Comparison of ENCODE assay signal across 8 cellular contexts in genomic region chr3:57169872-57170623, GRCh38. TPM values are rescaled to one million over a fixed set of nuclear protein-coding genes. Genes with fewer than 3 reads are reported as not detected.
DNase-seq lines count a peak whose midpoint lies in the region; ATAC-seq, FAIRE-seq and TF ChIP-seq lines count a peak whose summit lies in the region.

No MANE protein-coding gene starts in this region.

- peak overlapping the region; percentile 92 for H3K18ac ChIP-seq in neuronal stem cell (ENCODE audit: low read length)

- peaks cover 2% of the 10 kb centered on the region for H3K27me3 ChIP-seq in BLaER1
- H3K27me3 ChIP-seq in foreskin keratinocyte, result peaks cover 23% of the 10 kb centered on the region
- H3K27me3 ChIP-seq in neuronal stem cell (ENCODE audit: control insufficient read depth in 3 of 3, insufficient read depth in 3 of 3, low read depth in 1 of 3, low read length in 3 of 3), result peaks cover 0 to 38% (median 0%) of the 10 kb centered on the region in 3 experiments

- H2BK120ac ChIP-seq in neuronal stem cell (ENCODE audit: low read depth, low read length), result peak overlapping the region; percentile 94

- H3K27ac ChIP-seq in BLaER1, result no peak overlapping the region
- no peak overlapping the region for H3K27ac ChIP-seq in RWPE1
- no peak overlapping the region for H3K27ac ChIP-seq in foreskin keratinocyte
- H3K27ac ChIP-seq in neuronal stem cell (replicated peaks; ENCODE audit: low read length), result no peak overlapping the region
- H3K27ac ChIP-seq in substantia nigra (ENCODE audit: low read depth, low read length, poor library complexity, severe bottlenecking), result no peak overlapping the region

- peak overlapping the region; percentile 79 for H2BK15ac ChIP-seq in neuronal stem cell (ENCODE audit: low read length)

- H4K20me1 ChIP-seq in BLaER1, result no peaks in the 10 kb centered on the region

- peak overlapping the region; percentile 63 for H3K4me3 ChIP-seq in BLaER1
- H3K4me3 ChIP-seq in neuronal stem cell (ENCODE audit: low read length in 2 of 2), result peak overlapping the region in 1 of 2 donors; percentile 29

- H3K36me3 ChIP-seq in BLaER1 (no peaks in the 10 kb centered on the region), neuronal stem cell (replicated peaks in 1 of 2; ENCODE audit: control insufficient read depth in 2 of 2, insufficient read depth in 2 of 2, low read length in 2 of 2) (no peaks in the 10 kb centered on the region)

- ATAC-seq in foreskin keratinocyte, result peak; percentile 86

- H2BK12ac ChIP-seq in neuronal stem cell (ENCODE audit: low read length), result no peak overlapping the region

- H3K9me3 ChIP-seq in BLaER1 (no peaks in the 10 kb centered on the region), neuronal stem cell (replicated peaks in 1 of 2; ENCODE audit: control insufficient read depth in 2 of 2, insufficient read depth in 1 of 2, low read depth in 1 of 2, low read length in 2 of 2) (no peaks in the 10 kb centered on the region)

- POLR2A ChIA-PET in RWPE1 (lab: Yijun Ruan, JAX; ENCODE audit: low non-redundant PET), result no interaction called here

- peak overlapping the region; percentile 66 for H2AK5ac ChIP-seq in neuronal stem cell (ENCODE audit: low read depth, low read length)

- no peak overlapping the region; the same call in 1 of the 2 replicates for H3K9ac ChIP-seq in BLaER1
- H3K9ac ChIP-seq in neuronal stem cell (ENCODE audit: low read depth, low read length, poor library complexity), result no peak overlapping the region

- H2BK5ac ChIP-seq in neuronal stem cell (ENCODE audit: low read length), result no peak overlapping the region

- WGBS in neuronal stem cell (ENCODE audit: extremely low coverage in 2 of 2, insufficient read length in 2 of 2, insufficient replicate concordance in 1 of 2), 2 donors, result no CpG with 5 or more reads among the region's 40 CpGs

- no peak overlapping the region for H4K8ac ChIP-seq in neuronal stem cell (ENCODE audit: low read depth, low read length)

- peak overlapping the region; percentile 76 for H3K4me2 ChIP-seq in BLaER1
- H3K4me2 ChIP-seq in neuronal stem cell (ENCODE audit: insufficient read depth, low read length, poor library complexity, severe bottlenecking), result peak overlapping the region; percentile 80

- H3K4me1 ChIP-seq in BLaER1 (peaks cover 36% of the 10 kb centered on the region), foreskin keratinocyte (no peaks in the 10 kb centered on the region), neuronal stem cell (ENCODE audit: control insufficient read depth in 2 of 2, insufficient read depth in 1 of 2, low read depth in 1 of 2, low read length in 2 of 2) (peaks cover 4 to 11% of the 10 kb centered on the region in 2 donors)

- CTCF ChIA-PET in RWPE1 (lab: Yijun Ruan, JAX), result interaction anchor here (0.6 to 2.0 kb wide), 9 partner anchors 9 to 812 kb away, joined by 3 to 5 read pairs (median 3); no protein-coding TSS in a partner anchor

- TF ChIP-seq CTCF in RWPE1 (conservative IDR thresholded peaks at IDR 0.05; ENCODE audit: low read depth), result peak; percentile 89
- TF ChIP-seq CTCF in foreskin keratinocyte (conservative IDR thresholded peaks at IDR 0.05), result peak; percentile 90

- no peak overlapping the region for H4K91ac ChIP-seq in neuronal stem cell (ENCODE audit: low read depth, low read length, poor library complexity)

- peak overlapping the region; percentile 44 for H3K23ac ChIP-seq in neuronal stem cell (ENCODE audit: low read depth, low read length, poor library complexity)

- H3K4ac ChIP-seq in neuronal stem cell (ENCODE audit: low read length), result no peak overlapping the region

- peak; percentile 28 for FAIRE-seq in HTR-8/SVneo (lab: Jason Lieb, UNC)

- peak overlapping the region; percentile 89 for H2AFZ ChIP-seq in neuronal stem cell (ENCODE audit: low read length)

- H3K79me1 ChIP-seq in neuronal stem cell (ENCODE audit: low read depth, low read length), result peaks cover under 1% of the 10 kb centered on the region

- DNase-seq in GM19240 (ENCODE audit: insufficient read length, low spot score) (peak; percentile 21), HTR-8/SVneo (ENCODE audit: insufficient read length, low spot score) (peak; percentile 75), RWPE1 (ENCODE audit: low spot score) (peak; percentile 64), activated gamma-delta T cell (lab: John Stamatoyannopoulos, UW) (peak; percentile 22), foreskin keratinocyte (peak; percentile 21 to 43), neuronal stem cell (ENCODE audit: low spot score) (peak; percentile 73), substantia nigra (lab: John Stamatoyannopoulos, UW) (peak in 40 of 49 donors; percentile 5 to 77 (median 52))

- no peak overlapping the region for H3K14ac ChIP-seq in neuronal stem cell (ENCODE audit: low read length)

RNA-seq across cellular contexts. Expression of gene IL17RD, which starts 4.9 kb away (rescaled TPM):
- 1.7 and 1.9 TPM in 2 replicates for total RNA-seq in foreskin keratinocyte
- polyA plus RNA-seq in foreskin keratinocyte, result 0.39 and 0.56 TPM in 2 replicates
- 38.4 TPM for polyA plus RNA-seq in neuronal stem cell (2013, experiment 1 of 2)
- 37.6 TPM for polyA plus RNA-seq in neuronal stem cell (2013, experiment 2 of 2)

RNA-seq across cellular contexts. Expression of gene HESX1, which starts 29.7 kb away (rescaled TPM):
- 0.25 TPM in 1 of 2 replicates, not detected in the other for total RNA-seq in foreskin keratinocyte
- polyA plus RNA-seq in foreskin keratinocyte, result 0.17 and 0.26 TPM in 2 replicates
- polyA plus RNA-seq in neuronal stem cell (2013, experiment 1 of 2), result 6.1 TPM
- 5.7 TPM for polyA plus RNA-seq in neuronal stem cell (2013, experiment 2 of 2)

RNA-seq across cellular contexts. Expression of gene APPL1, which starts 57.5 kb away (rescaled TPM):
- total RNA-seq in foreskin keratinocyte, result 25.4 and 29.1 TPM in 2 replicates
- polyA plus RNA-seq in foreskin keratinocyte, result 5.3 and 7.0 TPM in 2 replicates
- polyA plus RNA-seq in neuronal stem cell (2013, experiment 1 of 2), result 17.7 TPM
- 17.5 TPM for polyA plus RNA-seq in neuronal stem cell (2013, experiment 2 of 2)

Comparison
In these comparisons a context has a peak if more than half of its experiments do, and no peak if none do; other contexts are left out.
1. DNase-seq: peak in every context shown above with its lines; median percentile 75 in HTR-8/SVneo; 73 in neuronal stem cell; 64 in RWPE1; 52 in substantia nigra; 32 in foreskin keratinocyte; 22 in activated gamma-delta T cell; 21 in GM19240.